Comparison of ENCODE assay signal across 1 cellular context in genomic region chr17:64110436-64111152, GRCh38.
A peak's percentile ranks its signal among the peaks of the same experiment; 100 is the strongest.
TF ChIP-seq lines count a peak whose summit lies in the region.

No MANE protein-coding gene starts in this region.

TF ChIP-seq in K562, 482 proteins besides CTCF, POLR2A, EP300 and RAD21 (continued from another document):
- TF ChIP-seq C11orf30 (IDR thresholded peaks at IDR 0.05; ENCODE audit: low read depth) (peak; percentile 41), ZNF785 (CRISPR knock-in tag; IDR thresholded peaks at IDR 0.05) (no peak), MGA (IDR thresholded peaks at IDR 0.05) (peak; percentile 67), DPF2 (IDR thresholded peaks at IDR 0.05) (peak; percentile 59), ZNF217 (CRISPR knock-in tag; IDR thresholded peaks at IDR 0.05) (no peak), ILK (tag; IDR thresholded peaks at IDR 0.05; ENCODE audit: borderline replicate concordance, low read depth) (no peak), CXXC5 (CRISPR knock-in tag; IDR thresholded peaks at IDR 0.05) (0 out of 2 replicates have a peak, but pooled peaks have one; percentile 32), TAF1 (IDR thresholded peaks at IDR 0.05; ENCODE audit: control insufficient read depth, extremely low read depth, insufficient read depth, low read length, severe bottlenecking) (no peak), PTTG1 (tag; IDR thresholded peaks at IDR 0.05; ENCODE audit: low read depth) (no peak), TRIM28 (IDR thresholded peaks at IDR 0.05) (0 out of 2 replicates have a peak, but pooled peaks have one; percentile 28), ZNF12 (CRISPR knock-in tag; IDR thresholded peaks at IDR 0.05) (no peak), TEAD2 (tag; IDR thresholded peaks at IDR 0.05) (no peak)
- TF ChIP-seq, protein P1, sequence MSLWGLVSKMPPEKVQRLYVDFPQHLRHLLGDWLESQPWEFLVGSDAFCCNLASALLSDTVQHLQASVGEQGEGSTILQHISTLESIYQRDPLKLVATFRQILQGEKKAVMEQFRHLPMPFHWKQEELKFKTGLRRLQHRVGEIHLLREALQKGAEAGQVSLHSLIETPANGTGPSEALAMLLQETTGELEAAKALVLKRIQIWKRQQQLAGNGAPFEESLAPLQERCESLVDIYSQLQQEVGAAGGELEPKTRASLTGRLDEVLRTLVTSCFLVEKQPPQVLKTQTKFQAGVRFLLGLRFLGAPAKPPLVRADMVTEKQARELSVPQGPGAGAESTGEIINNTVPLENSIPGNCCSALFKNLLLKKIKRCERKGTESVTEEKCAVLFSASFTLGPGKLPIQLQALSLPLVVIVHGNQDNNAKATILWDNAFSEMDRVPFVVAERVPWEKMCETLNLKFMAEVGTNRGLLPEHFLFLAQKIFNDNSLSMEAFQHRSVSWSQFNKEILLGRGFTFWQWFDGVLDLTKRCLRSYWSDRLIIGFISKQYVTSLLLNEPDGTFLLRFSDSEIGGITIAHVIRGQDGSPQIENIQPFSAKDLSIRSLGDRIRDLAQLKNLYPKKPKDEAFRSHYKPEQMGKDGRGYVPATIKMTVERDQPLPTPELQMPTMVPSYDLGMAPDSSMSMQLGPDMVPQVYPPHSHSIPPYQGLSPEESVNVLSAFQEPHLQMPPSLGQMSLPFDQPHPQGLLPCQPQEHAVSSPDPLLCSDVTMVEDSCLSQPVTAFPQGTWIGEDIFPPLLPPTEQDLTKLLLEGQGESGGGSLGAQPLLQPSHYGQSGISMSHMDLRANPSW (CRISPR knock-in tag; IDR thresholded peaks at IDR 0.05), result no peak
- TF ChIP-seq, protein P2, sequence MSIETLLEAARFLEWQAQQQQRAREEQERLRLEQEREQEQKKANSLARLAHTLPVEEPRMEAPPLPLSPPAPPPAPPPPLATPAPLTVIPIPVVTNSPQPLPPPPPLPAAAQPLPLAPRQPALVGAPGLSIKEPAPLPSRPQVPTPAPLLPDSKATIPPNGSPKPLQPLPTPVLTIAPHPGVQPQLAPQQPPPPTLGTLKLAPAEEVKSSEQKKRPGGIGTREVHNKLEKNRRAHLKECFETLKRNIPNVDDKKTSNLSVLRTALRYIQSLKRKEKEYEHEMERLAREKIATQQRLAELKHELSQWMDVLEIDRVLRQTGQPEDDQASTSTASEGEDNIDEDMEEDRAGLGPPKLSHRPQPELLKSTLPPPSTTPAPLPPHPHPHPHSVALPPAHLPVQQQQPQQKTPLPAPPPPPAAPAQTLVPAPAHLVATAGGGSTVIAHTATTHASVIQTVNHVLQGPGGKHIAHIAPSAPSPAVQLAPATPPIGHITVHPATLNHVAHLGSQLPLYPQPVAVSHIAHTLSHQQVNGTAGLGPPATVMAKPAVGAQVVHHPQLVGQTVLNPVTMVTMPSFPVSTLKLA (conservative IDR thresholded peaks at IDR 0.05), result 0 out of 4 replicates have a peak, but pooled peaks of 1 of the 2 experiments have one; percentile 32
TF ChIP-seq in K562: peak in this region for 26.
